17 cellular contexts compared by ENCODE assay signal in genomic region chr13:58542530-58542929, GRCh38.
DNase-seq lines count a peak whose midpoint lies in the region; ATAC-seq, FAIRE-seq and TF ChIP-seq lines count a peak whose summit lies in the region.
"Had no signal": no experiment of that assay in that cellular context is flagged by ENCODE, and none has a peak within 500 bp of the region (broad histone marks: within the 10 kb centered on the region; RNA-seq: fewer than 3 reads in every experiment).

No MANE protein-coding gene starts in this region.

- no peak overlapping the region for H3K4ac ChIP-seq in H1 (replicated peaks; ENCODE audit: insufficient read length, low read depth, low read length)

- no peak overlapping the region for H3K23ac ChIP-seq in H1 (ENCODE audit: insufficient read length)

- no peak overlapping the region for H4K5ac ChIP-seq in H1 (ENCODE audit: insufficient read length, low read depth, low read length)

- FAIRE-seq in H1 (lab: Jason Lieb, UNC): no peak
- FAIRE-seq: D721Med had no signal

- peaks cover 3% of the 10 kb centered on the region for H3K27me3 Mint-ChIP-seq in GM23338 (ENCODE audit: insufficient read depth, low read depth, poor library complexity)
- H3K27me3 Mint-ChIP-seq: CD4-positive, alpha-beta memory T cell; IgD-negative memory B cell had no signal

- H3F3A ChIP-seq in GM23338 (replicated peaks; ENCODE audit: low read depth): no peaks in the 10 kb centered on the region

- H3K9me2 ChIP-seq in GM23338 (ENCODE audit: insufficient read depth): 0 out of 2 replicates have a peak, but pooled peaks cover 5% of the 10 kb centered on the region

- DNase-seq in GM23338 (ENCODE audit: low spot score) (no peak), H1 (ENCODE audit: low read depth in 1 of 2, low spot score in 2 of 2) (no peak), osteoblast (ENCODE audit: insufficient read length, low spot score, missing footprints) (peak; percentile 18)
- DNase-seq: ACHN; CD4-positive, alpha-beta memory T cell; DMS153; GF-D8; HCEC 1CT; HFFc6; KG1 had no signal

- peak overlapping the region in 8 of 11 experiments; percentile 11 to 53 (median 32); a peak in 12 of 22 replicates for H3K4me2 ChIP-seq in BLaER1 treated with 17β-estradiol and CSF1 and Interleukin-3, amounts not matched to agents 10 nM and 100 nM
- no peak overlapping the region for H3K4me2 ChIP-seq in GM23338
- H3K4me2 ChIP-seq in H1 (ENCODE audit: insufficient read depth in 1 of 2, low read depth in 2 of 2, low read length in 2 of 2): no peak overlapping the region
- no peak overlapping the region for H3K4me2 ChIP-seq in osteoblast (ENCODE audit: insufficient read depth, low read length)

- no peaks in the 10 kb centered on the region for H3K27me3 ChIP-seq in BLaER1 treated with 17β-estradiol and CSF1 and Interleukin-3, amounts not matched to agents 10 nM and 100 nM
- H3K27me3 ChIP-seq in GM23338 (ENCODE audit: insufficient read depth) (no peaks in the 10 kb centered on the region), H1 (replicated peaks in 1 of 4; ENCODE audit: control insufficient read depth in 3 of 4, extremely low read depth in 1 of 4, insufficient read depth in 3 of 4, low read length in 3 of 4) (no peaks in the 10 kb centered on the region), osteoblast (ENCODE audit: insufficient read depth, low read length) (no peaks in the 10 kb centered on the region)

- H4K8ac ChIP-seq in H1 (ENCODE audit: extremely low read depth, insufficient read depth, low read length): no peak overlapping the region

- H3K4me3 Mint-ChIP-seq in GM23338: no peak overlapping the region
- H3K4me3 Mint-ChIP-seq: CD4-positive, alpha-beta memory T cell; HFFc6; IgD-negative memory B cell had no signal

- TF ChIP-seq POLR2A in H1 (IDR thresholded peaks at IDR 0.05; ENCODE audit: control extremely low read depth in 1 of 2, low read depth in 2 of 2, low read length in 2 of 2): no peak

- TF ChIP-seq EP300 in H1 (IDR thresholded peaks at IDR 0.05; ENCODE audit: borderline replicate concordance in 1 of 2, low read depth in 2 of 2, low read length in 2 of 2): no peak

- H3K36me3 Mint-ChIP-seq in GM23338 (ENCODE audit: low read depth): peaks cover 11% of the 10 kb centered on the region; the same call in 2 of the 3 replicates
- H3K36me3 Mint-ChIP-seq: CD4-positive, alpha-beta memory T cell; IgD-negative memory B cell had no signal

- H3K27ac Mint-ChIP-seq in GM23338: no peak overlapping the region
- H3K27ac Mint-ChIP-seq: CD4-positive, alpha-beta memory T cell; HFFc6; IgD-negative memory B cell had no signal

- H2BK120ac ChIP-seq in H1 (replicated peaks; ENCODE audit: low read depth, low read length): no peak overlapping the region

- H2AFZ ChIP-seq in GM23338 (peak overlapping the region; percentile 48; the same call in 1 of the 2 replicates), H1 (ENCODE audit: low read length) (0 out of 2 replicates have a peak overlapping the region, but pooled peaks have one; percentile 28), osteoblast (ENCODE audit: low read length) (no peak overlapping the region)

- H3K36me3 ChIP-seq in BLaER1 treated with 17β-estradiol and CSF1 and Interleukin-3, amounts not matched to agents 10 nM and 100 nM: no peaks in the 10 kb centered on the region
- H3K36me3 ChIP-seq in GM23338 (ENCODE audit: insufficient read depth): no peaks in the 10 kb centered on the region
- no peaks in the 10 kb centered on the region for H3K36me3 ChIP-seq in H1 (ENCODE audit: control insufficient read depth in 2 of 4, insufficient read depth in 4 of 4, low read length in 3 of 4)
- no peaks in the 10 kb centered on the region for H3K36me3 ChIP-seq in osteoblast (ENCODE audit: insufficient read depth, low read length)

- POLR2A ChIA-PET in H1 (lab: Charles Lee; ENCODE audit: partially characterized antibody): no interaction called here

- H2AK5ac ChIP-seq in H1 (ENCODE audit: low read depth, low read length): no peak overlapping the region

- no peak overlapping the region for H4K91ac ChIP-seq in H1 (replicated peaks; ENCODE audit: insufficient read length, low read length)

- H3K14ac ChIP-seq in H1 (ENCODE audit: insufficient read length): no peak overlapping the region

- no peak overlapping the region for H3K56ac ChIP-seq in H1 (replicated peaks; ENCODE audit: insufficient read length, low read depth, low read length)

- H2BK15ac ChIP-seq in H1 (ENCODE audit: low read length): no peak overlapping the region

- peaks cover 16% of the 10 kb centered on the region for H3K9me3 Mint-ChIP-seq in GM23338

- no peak overlapping the region for H3K18ac ChIP-seq in H1 (ENCODE audit: extremely low read depth, low read length)

- H3K4me3 ChIP-seq in BLaER1 treated with 17β-estradiol and CSF1 and Interleukin-3, amounts not matched to agents 10 nM and 100 nM: no peak overlapping the region
- H3K4me3 ChIP-seq in GM23338: no peak overlapping the region
- H3K4me3 ChIP-seq in H1 (ENCODE audit: extremely low read depth in 1 of 4, insufficient read depth in 2 of 4, low read depth in 3 of 4, low read length in 4 of 4): no peak overlapping the region
- no peak overlapping the region for H3K4me3 ChIP-seq in osteoblast (ENCODE audit: insufficient read depth, low read length)

- no peak overlapping the region for H3K9ac ChIP-seq in BLaER1 treated with 17β-estradiol and CSF1 and Interleukin-3, amounts not matched to agents 10 nM and 100 nM
- H3K9ac ChIP-seq in H1 (replicated peaks in 1 of 4; ENCODE audit: extremely low read depth in 1 of 4, low read depth in 3 of 4, low read length in 3 of 4): no peak overlapping the region

- no peaks in the 10 kb centered on the region for H3K4me1 Mint-ChIP-seq in GM23338
- H3K4me1 Mint-ChIP-seq: CD4-positive, alpha-beta memory T cell; IgD-negative memory B cell had no signal

- H3K4me1 ChIP-seq in BLaER1 treated with 17β-estradiol and CSF1 and Interleukin-3, amounts not matched to agents 10 nM and 100 nM: peaks cover 0 to 21% (median 15%) of the 10 kb centered on the region in 10 experiments; a peak in 16 of 20 replicates
- H3K4me1 ChIP-seq in GM23338 (ENCODE audit: insufficient read depth) (no peaks in the 10 kb centered on the region), H1 (replicated peaks in 1 of 4; ENCODE audit: control insufficient read depth in 3 of 4, insufficient read depth in 4 of 4, low read length in 3 of 4) (no peaks in the 10 kb centered on the region), osteoblast (ENCODE audit: insufficient read depth, low read length) (no peaks in the 10 kb centered on the region)

- H3K79me2 ChIP-seq in GM23338 (replicated peaks; ENCODE audit: insufficient read depth) (no peaks in the 10 kb centered on the region), H1 (ENCODE audit: control insufficient read depth in 1 of 2, insufficient read depth in 2 of 2, low read length in 2 of 2) (no peaks in the 10 kb centered on the region), osteoblast (ENCODE audit: insufficient read depth, low read length) (no peaks in the 10 kb centered on the region)

- H2BK12ac ChIP-seq in H1 (ENCODE audit: low read depth, low read length): no peak overlapping the region

- H2BK20ac ChIP-seq in H1 (ENCODE audit: low read length): no peak overlapping the region

- CTCF ChIA-PET in H1 (lab: Charles Lee; ENCODE audit: partially characterized antibody): no interaction called here

- H3K9me3 ChIP-seq in BLaER1 treated with 17β-estradiol and CSF1 and Interleukin-3, amounts not matched to agents 10 nM and 100 nM (replicated peaks in 1 of 11): peaks cover 0 to 8% (median 0%) of the 10 kb centered on the region in 11 experiments; a peak in 5 of 22 replicates
- H3K9me3 ChIP-seq in H1 (ENCODE audit: insufficient read depth in 2 of 2, low read depth in 1 of 2, low read length in 1 of 2) (no peaks in the 10 kb centered on the region), osteoblast (ENCODE audit: low read depth, low read length) (peaks cover 4% of the 10 kb centered on the region)

- no peak for ATAC-seq in GM23338
- ATAC-seq in HG03469 (IDR thresholded peaks at IDR 0.05; ENCODE audit: unreplicated experiment): no peak
- no peak for ATAC-seq in GM21737 (IDR thresholded peaks at IDR 0.05; ENCODE audit: unreplicated experiment)
- ATAC-seq in HG03432 (IDR thresholded peaks at IDR 0.05; ENCODE audit: unreplicated experiment): no peak

- H4K20me1 ChIP-seq in BLaER1 treated with 17β-estradiol and CSF1 and Interleukin-3, amounts not matched to agents 10 nM and 100 nM: no peaks in the 10 kb centered on the region
- H4K20me1 ChIP-seq in GM23338 (replicated peaks; ENCODE audit: insufficient read depth): no peaks in the 10 kb centered on the region
- H4K20me1 ChIP-seq in H1 (replicated peaks in 1 of 2; ENCODE audit: control insufficient read depth in 1 of 2, insufficient read depth in 2 of 2, low read length in 2 of 2): no peaks in the 10 kb centered on the region
- H4K20me1 ChIP-seq in osteoblast (ENCODE audit: insufficient read depth, low read length): no peaks in the 10 kb centered on the region

- TF ChIP-seq CTCF in GM23338 (conservative IDR thresholded peaks at IDR 0.05; ENCODE audit: low read depth in 2 of 2) (no peak), H1 (IDR thresholded peaks at IDR 0.05; ENCODE audit: control extremely low read depth in 1 of 3, insufficient read depth in 1 of 3, low read depth in 1 of 3, low read length in 3 of 3) (no peak), osteoblast (IDR thresholded peaks at IDR 0.05; ENCODE audit: extremely low read depth, low read depth, low read length) (no peak)

- no peak for TF ChIP-seq RAD21 in H1 (IDR thresholded peaks at IDR 0.05 in 1 of 2, conservative IDR thresholded peaks at IDR 0.05 in 1 of 2; ENCODE audit: low read depth in 2 of 2, low read length in 2 of 2)

- no peaks in the 10 kb centered on the region for H3K79me1 ChIP-seq in H1 (ENCODE audit: low read depth, low read length)

- no peak overlapping the region for H2BK5ac ChIP-seq in H1 (ENCODE audit: low read depth, low read length)

- H3K23me2 ChIP-seq in H1 (ENCODE audit: low read depth, low read length): no peaks in the 10 kb centered on the region

- H3K27ac ChIP-seq in BLaER1 treated with 17β-estradiol and CSF1 and Interleukin-3, amounts not matched to agents 10 nM and 100 nM: no peak overlapping the region
- H3K27ac ChIP-seq in GM23338 (ENCODE audit: low read depth) (no peak overlapping the region), H1 (ENCODE audit: low read depth, low read length) (no peak overlapping the region), osteoblast (ENCODE audit: low read depth, low read length) (no peak overlapping the region)
- H3K27ac ChIP-seq: C4-2B had no signal

TF ChIP-seq in GM23338, 12 proteins besides CTCF, POLR2A, EP300 and RAD21 (continues in another document):
- TF ChIP-seq ZNF114 (CRISPR knock-in tag; IDR thresholded peaks at IDR 0.05): no peak
- no peak for TF ChIP-seq JUNB (IDR thresholded peaks at IDR 0.05; ENCODE audit: unreplicated experiment)

TF ChIP-seq in H1, 55 proteins besides CTCF, POLR2A, EP300 and RAD21 (continues in another document):
- TF ChIP-seq CHD1 (IDR thresholded peaks at IDR 0.05; ENCODE audit: low read depth, low read length) (no peak), KDM1A (IDR thresholded peaks at IDR 0.05; ENCODE audit: borderline replicate concordance, low read length) (no peak), TEAD4 (IDR thresholded peaks at IDR 0.05; ENCODE audit: low read depth, low read length) (no peak), SUZ12 (IDR thresholded peaks at IDR 0.05; ENCODE audit: low read length) (no peak)

Comparison
In these comparisons a context has a peak if more than half of its experiments do, and no peak if none do; other contexts are left out.
1. H3K4me2 ChIP-seq: peak in BLaER1 treated with 17β-estradiol and CSF1 and Interleukin-3, amounts not matched to agents 10 nM and 100 nM (8 of 11); none in GM23338 (single experiment), H1 (0 of 2) and osteoblast (single experiment).